22 cellular contexts compared by ENCODE assay signal in the genomic region with DNA sequence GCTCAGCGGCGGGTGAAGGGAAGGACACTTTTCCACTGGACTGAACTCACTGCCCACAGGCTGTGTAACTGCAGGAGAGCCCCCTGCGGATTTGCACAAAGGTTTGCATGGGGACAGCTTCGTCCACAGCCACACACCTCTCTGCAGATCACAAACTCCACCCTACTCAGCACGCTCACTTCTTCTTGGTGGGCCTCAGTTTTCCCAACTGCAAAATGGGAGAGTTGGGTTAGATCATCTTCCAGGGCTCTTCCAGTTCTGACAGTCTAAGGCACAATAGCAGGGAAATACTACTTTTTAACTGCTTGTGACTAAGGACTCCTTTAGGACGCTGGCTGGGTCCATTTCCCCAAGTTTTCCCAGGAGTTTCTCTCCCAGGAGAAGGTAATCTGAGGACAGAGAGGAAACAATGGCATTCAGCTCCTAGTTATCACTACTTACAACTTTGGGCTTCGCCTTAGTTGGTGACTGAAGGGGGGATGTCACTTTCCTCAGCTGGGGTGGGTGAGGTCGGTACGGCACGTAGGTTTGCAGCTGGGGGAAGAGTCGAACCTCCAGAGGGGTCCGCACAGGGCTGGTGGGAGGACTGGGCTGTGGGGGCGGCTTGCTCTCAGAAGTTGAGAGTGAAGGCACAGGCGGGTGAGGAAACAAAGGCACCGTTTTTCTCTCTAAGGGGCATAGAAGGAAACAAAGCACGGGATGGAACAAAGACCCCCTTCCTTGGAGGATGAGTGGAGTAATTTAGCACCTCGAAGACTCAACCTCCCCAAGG.
"Had no signal": no experiment of that assay in that cellular context is flagged by ENCODE, and none has a peak within 500 bp of the region (broad histone marks: within the 10 kb centered on the region; RNA-seq: fewer than 3 reads in every experiment).

No MANE protein-coding gene starts in this region.

- H3K9me3 ChIP-seq: adrenal gland, esophagus squamous epithelium, gastroesophageal sphincter, stomach, uterus had no signal

- H3K4me1 ChIP-seq: uterus had no signal

- H3K4me3 ChIP-seq: adrenal gland, dorsolateral prefrontal cortex, esophagus squamous epithelium, gastroesophageal sphincter, stomach, uterus had no signal

- H3K27me3 Mint-ChIP-seq: activated naive CD8-positive, alpha-beta T cell; T-cell had no signal

- FAIRE-seq: astrocyte, TTC549 had no signal

- H3K27ac Mint-ChIP-seq: activated CD8-positive, alpha-beta T cell treated with anti-CD3 and anti-CD28 coated beads, Interleukin-2, amount 10 ng/mL, durations not matched to agents 7 days and 5 days; activated naive CD8-positive, alpha-beta T cell; activated T-helper 1 cell treated with anti-CD3 and anti-CD28 coated beads, Interleukin-12 subunit alpha, Interleukin-12 subunit beta, Interleukin-2, Interleukin-4 antibody, amounts not matched to agents 30 ng/mL and 10 ng/mL and 1 ng/mL, durations not matched to agents 14 hours and 24 hours and 36 hours; natural killer cell treated with Interleukin-12 subunit alpha and Interleukin-12 subunit beta and Interleukin-15 and Interleukin-18, amount 100 ng/mL, for 72 hours had no signal

- H3K27ac ChIP-seq: dorsolateral prefrontal cortex, gastroesophageal sphincter, uterus had no signal

- H3K4me3 Mint-ChIP-seq: activated CD8-positive, alpha-beta T cell treated with anti-CD3 and anti-CD28 coated beads, Interleukin-2, amount 10 ng/mL, durations not matched to agents 7 days and 5 days; activated naive CD8-positive, alpha-beta T cell; activated T-helper 1 cell treated with anti-CD3 and anti-CD28 coated beads, Interleukin-12 subunit alpha, Interleukin-12 subunit beta, Interleukin-2, Interleukin-4 antibody, amounts not matched to agents 30 ng/mL and 10 ng/mL and 1 ng/mL, durations not matched to agents 14 hours and 24 hours and 36 hours; natural killer cell treated with Interleukin-12 subunit alpha and Interleukin-12 subunit beta and Interleukin-15 and Interleukin-18, amount 100 ng/mL, for 72 hours had no signal

- DNase-seq: activated CD4-positive, alpha-beta T cell treated with anti-CD3 and anti-CD28 coated beads for 1 hour; activated CD4-positive, alpha-beta T cell treated with anti-CD3 and anti-CD28 coated beads, Interleukin-2, amount 50 U/mL, for 1 hour; activated gamma-delta T cell treated with Interleukin-2 at 50 U/mL for 16 hours; esophagus squamous epithelium; head of caudate nucleus; hypothalamus; left ventricle myocardium superior; nucleus accumbens; stimulated activated CD4-positive, alpha-beta T cell treated with anti-CD3 and anti-CD28 coated beads, Interleukin-4, amount 100 ng/mL, for 4 hours; stomach; trophoblast cell; uterus had no signal

- ATAC-seq: activated CD8-positive, alpha-beta T cell treated with anti-CD3 and anti-CD28 coated beads, Interleukin-2, amount 10 ng/mL, durations not matched to agents 7 days and 5 days; gastroesophageal sphincter had no signal

- H3K27me3 ChIP-seq: adrenal gland, dorsolateral prefrontal cortex, esophagus squamous epithelium, gastroesophageal sphincter, stomach, uterus had no signal

- H3K9me3 Mint-ChIP-seq: activated T-helper 1 cell treated with anti-CD3 and anti-CD28 coated beads, Interleukin-12 subunit alpha, Interleukin-12 subunit beta, Interleukin-2, Interleukin-4 antibody, amounts not matched to agents 30 ng/mL and 10 ng/mL and 1 ng/mL, durations not matched to agents 14 hours and 24 hours and 36 hours; natural killer cell treated with Interleukin-12 subunit alpha and Interleukin-12 subunit beta and Interleukin-15 and Interleukin-18, amount 100 ng/mL, for 72 hours; T-cell had no signal

- H3K36me3 ChIP-seq: adrenal gland, uterus had no signal
